In genomic region chr12:57842342-57843294, GRCh38 we compare ENCODE assay signal across 8 cellular contexts. TPM values are rescaled to one million over a fixed set of nuclear protein-coding genes. Genes with fewer than 3 reads are reported as not detected.
DNase-seq lines count a peak whose midpoint lies in the region; ATAC-seq, FAIRE-seq and TF ChIP-seq lines count a peak whose summit lies in the region.

No MANE protein-coding gene starts in this region.

- peak overlapping the region in 9 of 10 donors; percentile 12 to 100 (median 92) for H3K4me3 ChIP-seq in heart right ventricle
- H3K4me3 ChIP-seq in urinary bladder (ENCODE audit: low read depth, low read length), result peak overlapping the region; percentile 2

- no peaks in the 10 kb centered on the region for H3K9me3 ChIP-seq in heart right ventricle

- H3K27ac Mint-ChIP-seq in activated naive CD8-positive, alpha-beta T cell treated with anti-CD3 and anti-CD28 coated beads, Interleukin-2, amount 50 U/mL, for 24 hours, result peak overlapping the region; percentile 82
- H3K27ac Mint-ChIP-seq in memory B cell, result peak overlapping the region; percentile 92

- no peak for TF ChIP-seq CTCF in heart right ventricle (IDR thresholded peaks at IDR 0.05)

- H3K4me1 ChIP-seq in heart right ventricle (peaks cover 63 to 77% (median 75%) of the 10 kb centered on the region in 9 donors), urinary bladder (ENCODE audit: insufficient read depth) (peaks cover 7% of the 10 kb centered on the region)

- H3K4me1 Mint-ChIP-seq in activated naive CD8-positive, alpha-beta T cell treated with anti-CD3 and anti-CD28 coated beads, Interleukin-2, amount 50 U/mL, for 24 hours, result peaks cover 75% of the 10 kb centered on the region
- peaks cover 61% of the 10 kb centered on the region for H3K4me1 Mint-ChIP-seq in memory B cell

- peaks cover 0 to 29% (median 0%) of the 10 kb centered on the region in 9 donors for H3K36me3 ChIP-seq in heart right ventricle
- no peaks in the 10 kb centered on the region for H3K36me3 ChIP-seq in urinary bladder (ENCODE audit: insufficient read depth)

- no peak for ATAC-seq in heart right ventricle
- ATAC-seq in left ventricle myocardium superior, result no peak
- peak; percentile 17 for ATAC-seq in activated naive CD8-positive, alpha-beta T cell treated with anti-CD3 and anti-CD28 coated beads, Interleukin-2, amount 50 U/mL, for 24 hours
- ATAC-seq in memory B cell (ENCODE audit: low read depth), result no peak
- no peak for ATAC-seq in HG03025 (IDR thresholded peaks at IDR 0.05; ENCODE audit: low FRiP score, unreplicated experiment)

- FAIRE-seq in urothelium cell line (lab: Jason Lieb, UNC), result no peak
- FAIRE-seq in frontal cortex (lab: Jason Lieb, UNC), result no peak

- WGBS in heart right ventricle, 2 donors, result 18 to 22% methylated on average over 14 of the region's 14 CpGs
- 15% methylated on average over 14 of the region's 14 CpGs for WGBS in urinary bladder

- H3K36me3 Mint-ChIP-seq in activated naive CD8-positive, alpha-beta T cell treated with anti-CD3 and anti-CD28 coated beads, Interleukin-2, amount 50 U/mL, for 24 hours (ENCODE audit: low read depth), result no peaks in the 10 kb centered on the region
- no peaks in the 10 kb centered on the region for H3K36me3 Mint-ChIP-seq in memory B cell

- intact Hi-C loops in heart right ventricle (cut with DNase I) (loop anchor here in 1 of 10 donors (2.0 kb wide), 1 partner anchor 50 kb away; no protein-coding TSS in a partner anchor), left ventricle myocardium superior (cut with micrococcal nuclease) (no loop called here)

- H3K27me3 ChIP-seq in heart right ventricle, result no peaks in the 10 kb centered on the region

- H3K27me3 Mint-ChIP-seq in activated naive CD8-positive, alpha-beta T cell treated with anti-CD3 and anti-CD28 coated beads, Interleukin-2, amount 50 U/mL, for 24 hours, result no peaks in the 10 kb centered on the region
- H3K27me3 Mint-ChIP-seq in memory B cell, result no peaks in the 10 kb centered on the region

- DNase-seq in heart right ventricle, result no peak
- no peak for DNase-seq in left ventricle myocardium superior
- no peak for DNase-seq in activated naive CD8-positive, alpha-beta T cell treated with anti-CD3 and anti-CD28 coated beads, Interleukin-2, amount 50 U/mL, for 24 hours
- no peak for DNase-seq in memory B cell (ENCODE audit: low spot score in 2 of 2)
- no peak for DNase-seq in urothelium cell line (ENCODE audit: low spot score)
- DNase-seq in frontal cortex (ENCODE audit: low spot score in 2 of 2), result no peak

- H3K4me3 Mint-ChIP-seq in activated naive CD8-positive, alpha-beta T cell treated with anti-CD3 and anti-CD28 coated beads, Interleukin-2, amount 50 U/mL, for 24 hours, result peak overlapping the region; percentile 76
- peak overlapping the region; percentile 91 for H3K4me3 Mint-ChIP-seq in memory B cell

- H3K27ac ChIP-seq in heart right ventricle (peak overlapping the region in 9 of 10 donors; percentile 97 to 100 (median 100)), urinary bladder (ENCODE audit: low read depth) (peak overlapping the region; percentile 48)

- no peaks in the 10 kb centered on the region for H3K9me3 Mint-ChIP-seq in activated naive CD8-positive, alpha-beta T cell treated with anti-CD3 and anti-CD28 coated beads, Interleukin-2, amount 50 U/mL, for 24 hours
- H3K9me3 Mint-ChIP-seq in memory B cell, result no peaks in the 10 kb centered on the region

RNA-seq across cellular contexts. Expression of gene CTDSP2, which starts 3.9 kb away (rescaled TPM):
- 100 to 1,000 TPM in 2 of 10 donors, 10 to 100 TPM in 8; 76.4 to 138 (median 86.3) TPM for total RNA-seq in heart right ventricle
- 10 to 100 TPM; 31.2 to 31.7 TPM for polyA plus RNA-seq in heart right ventricle
- total RNA-seq in left ventricle myocardium superior, result 104 TPM
- total RNA-seq in urinary bladder, result 80.2 TPM
- 145 TPM for polyA plus RNA-seq in urinary bladder
- 14.7 TPM for total RNA-seq in frontal cortex

RNA-seq across cellular contexts. Expression of gene AVIL, which starts 24.1 kb away (rescaled TPM):
- total RNA-seq in heart right ventricle, result 1 to 10 TPM in 9 of 10 donors, under 1 TPM in 1; 1.00 to 2.9 (median 1.7) TPM
- polyA plus RNA-seq in heart right ventricle, result 1 to 10 TPM; 1.3 to 8.4 TPM
- total RNA-seq in left ventricle myocardium superior, result 2.4 TPM
- total RNA-seq in urinary bladder, result 6.1 TPM
- polyA plus RNA-seq in urinary bladder, result 2.7 TPM
- total RNA-seq in frontal cortex, result 1.6 TPM
